ENCODE assay signal across 1 cellular context in the genomic region with DNA sequence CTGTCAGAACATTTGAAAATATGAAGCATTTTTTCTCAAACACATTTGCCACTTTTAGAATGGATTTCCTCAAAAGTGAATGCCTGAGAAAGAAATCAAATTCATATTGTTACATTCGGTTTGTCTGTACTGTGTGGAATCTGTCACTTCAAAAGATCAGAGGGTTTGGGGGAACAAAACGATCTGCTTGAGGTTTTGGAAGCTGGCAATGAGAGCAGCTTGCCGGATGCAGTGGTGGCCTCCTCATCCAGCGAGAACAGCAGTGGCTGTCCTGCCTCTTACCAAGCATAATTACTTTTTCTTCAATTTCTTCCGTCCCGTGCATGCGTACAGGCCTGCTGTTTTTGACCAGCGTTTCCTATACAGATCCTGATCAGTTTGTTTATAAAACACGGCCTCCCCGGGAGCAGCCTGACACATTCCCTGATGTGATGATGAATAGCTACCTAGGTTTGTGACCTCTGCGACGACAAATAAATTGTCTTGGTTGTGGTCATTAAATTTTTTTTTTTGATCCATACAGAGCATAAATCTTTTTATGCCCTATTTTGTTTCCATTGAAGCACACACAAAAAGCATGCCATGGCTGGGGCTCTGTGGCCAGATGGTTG.
TF ChIP-seq lines count a peak whose summit lies in the region.

No MANE protein-coding gene starts in this region.

TF ChIP-seq in HEK293T, 16 proteins besides CTCF, POLR2A, EP300 and RAD21 (continued from another document):
- TF ChIP-seq, protein P1, sequence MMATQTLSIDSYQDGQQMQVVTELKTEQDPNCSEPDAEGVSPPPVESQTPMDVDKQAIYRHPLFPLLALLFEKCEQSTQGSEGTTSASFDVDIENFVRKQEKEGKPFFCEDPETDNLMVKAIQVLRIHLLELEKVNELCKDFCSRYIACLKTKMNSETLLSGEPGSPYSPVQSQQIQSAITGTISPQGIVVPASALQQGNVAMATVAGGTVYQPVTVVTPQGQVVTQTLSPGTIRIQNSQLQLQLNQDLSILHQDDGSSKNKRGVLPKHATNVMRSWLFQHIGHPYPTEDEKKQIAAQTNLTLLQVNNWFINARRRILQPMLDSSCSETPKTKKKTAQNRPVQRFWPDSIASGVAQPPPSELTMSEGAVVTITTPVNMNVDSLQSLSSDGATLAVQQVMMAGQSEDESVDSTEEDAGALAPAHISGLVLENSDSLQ (IDR thresholded peaks at IDR 0.05), result peak; percentile 87
